14 cellular contexts compared by ENCODE assay signal in the genomic region with DNA sequence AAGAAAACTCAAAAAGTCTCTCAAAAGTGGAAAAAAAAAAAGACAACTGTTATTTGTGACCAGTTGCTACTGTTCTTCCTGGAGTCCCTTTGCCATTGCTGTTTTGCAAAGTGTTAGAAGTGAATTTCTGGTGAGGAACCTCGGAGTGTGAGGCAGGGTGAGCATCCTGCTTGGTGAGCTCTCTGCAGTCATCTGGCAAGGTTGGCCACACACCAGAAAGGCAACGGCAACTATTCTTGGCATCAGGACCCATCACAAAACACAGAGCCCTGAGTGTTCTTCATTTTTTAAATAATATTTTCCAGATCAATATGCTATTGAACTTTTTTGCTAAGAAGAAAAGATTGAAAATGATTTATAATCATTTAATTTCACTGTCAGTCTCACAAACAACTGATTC.
"Had no signal": no experiment of that assay in that cellular context is flagged by ENCODE, and none has a peak within 500 bp of the region (broad histone marks: within the 10 kb centered on the region; RNA-seq: fewer than 3 reads in every experiment).

No MANE protein-coding gene starts in this region.

- H3K4me1 Mint-ChIP-seq: activated naive CD8-positive, alpha-beta T cell treated with anti-CD3 and anti-CD28 coated beads, Interleukin-2, amount 50 U/mL, for 24 hours; T-cell had no signal

- H3K36me3 ChIP-seq: transverse colon had no signal

- ATAC-seq: activated CD4-positive, CD25-positive, alpha-beta regulatory T cell treated with anti-CD3 and anti-CD28 coated beads, Interleukin-2, amount 50 U/mL, for 24 hours; activated naive CD8-positive, alpha-beta T cell treated with anti-CD3 and anti-CD28 coated beads, Interleukin-2, amount 50 U/mL, for 24 hours; stimulated activated naive B cell treated with anti-CD40 and anti-IgM and Interleukin-4, amounts not matched to agents 10 μg/mL and 1 μg/mL and 100 μg/mL, for 72 hours; T-cell had no signal

- H3K36me3 Mint-ChIP-seq: stimulated activated naive B cell treated with anti-CD40 and anti-IgM and Interleukin-4, amounts not matched to agents 10 μg/mL and 1 μg/mL and 100 μg/mL, for 72 hours; T-cell had no signal

- H3K27ac Mint-ChIP-seq: activated naive CD4-positive, alpha-beta T cell treated with anti-CD3 and anti-CD28 coated beads for 36 hours; activated naive CD8-positive, alpha-beta T cell treated with anti-CD3 and anti-CD28 coated beads, Interleukin-2, amount 50 U/mL, for 24 hours; activated T-helper 2 cell treated with anti-CD3 and anti-CD28 coated beads, Interferon-gamma antibody, Interleukin-2, Interleukin-4, amounts not matched to agents 10 μg/mL and 5 μg/mL and 100 μg/mL, durations not matched to agents 14 hours and 24 hours and 36 hours; stimulated activated naive B cell treated with anti-CD40 and anti-IgM and Interleukin-4, amounts not matched to agents 10 μg/mL and 1 μg/mL and 100 μg/mL, for 72 hours; T-cell had no signal

- FAIRE-seq: bronchial epithelial cell had no signal

- H3K27me3 Mint-ChIP-seq: stimulated activated naive B cell treated with anti-CD40 and anti-IgM and Interleukin-4, amounts not matched to agents 10 μg/mL and 1 μg/mL and 100 μg/mL, for 72 hours had no signal

- H3K4me3 Mint-ChIP-seq: activated naive CD4-positive, alpha-beta T cell treated with anti-CD3 and anti-CD28 coated beads for 36 hours; activated naive CD8-positive, alpha-beta T cell treated with anti-CD3 and anti-CD28 coated beads, Interleukin-2, amount 50 U/mL, for 24 hours; neural crest cell; stimulated activated naive B cell treated with anti-CD40 and anti-IgM and Interleukin-4, amounts not matched to agents 10 μg/mL and 1 μg/mL and 100 μg/mL, for 72 hours; T-cell had no signal

- H3K9me3 Mint-ChIP-seq: activated naive CD4-positive, alpha-beta T cell treated with anti-CD3 and anti-CD28 coated beads for 36 hours; activated naive CD8-positive, alpha-beta T cell treated with anti-CD3 and anti-CD28 coated beads, Interleukin-2, amount 50 U/mL, for 24 hours; activated T-helper 2 cell treated with anti-CD3 and anti-CD28 coated beads, Interferon-gamma antibody, Interleukin-2, Interleukin-4, amounts not matched to agents 10 μg/mL and 5 μg/mL and 100 μg/mL, durations not matched to agents 14 hours and 24 hours and 36 hours; neural crest cell; stimulated activated naive B cell treated with anti-CD40 and anti-IgM and Interleukin-4, amounts not matched to agents 10 μg/mL and 1 μg/mL and 100 μg/mL, for 72 hours; T-cell had no signal

- H3K27me3 ChIP-seq: transverse colon had no signal

- H3K27ac ChIP-seq: transverse colon had no signal

- DNase-seq: activated CD4-positive, alpha-beta T cell treated with anti-CD3 and anti-CD28 coated beads, Interleukin-2, amount 50 U/mL, for 4 hours; activated naive CD4-positive, alpha-beta T cell treated with anti-CD3 and anti-CD28 coated beads for 36 hours; activated naive CD8-positive, alpha-beta T cell treated with anti-CD3 and anti-CD28 coated beads, Interleukin-2, amount 50 U/mL, for 24 hours; activated T-cell treated with anti-CD3 and anti-CD28 coated beads for 4 hours; aorta; stimulated activated CD4-positive, alpha-beta T cell treated with anti-CD3 and anti-CD28 coated beads, Interleukin-4, amount 100 ng/mL, for 1 hour; stimulated activated naive B cell treated with anti-CD40 and anti-IgM and Interleukin-4, amounts not matched to agents 10 μg/mL and 1 μg/mL and 100 μg/mL, for 72 hours; T-cell; T-helper 9 cell; transverse colon had no signal

- H3K4me3 ChIP-seq: transverse colon had no signal

- H3K9me3 ChIP-seq: transverse colon had no signal
